In genomic region chr4:184437988-184438774, GRCh38 we compare ENCODE assay signal across 11 cellular contexts. TPM values are rescaled to one million over a fixed set of nuclear protein-coding genes. Genes with fewer than 3 reads are reported as not detected.
DNase-seq lines count a peak whose midpoint lies in the region; ATAC-seq and TF ChIP-seq lines count a peak whose summit lies in the region.
"Had no signal": no experiment of that assay in that cellular context is flagged by ENCODE, and none has a peak within 500 bp of the region (broad histone marks: within the 10 kb centered on the region; RNA-seq: fewer than 3 reads in every experiment).

No MANE protein-coding gene starts in this region.

- no peaks in the 10 kb centered on the region for H3K9me3 ChIP-seq in prostate gland
- no peaks in the 10 kb centered on the region for H3K9me3 ChIP-seq in osteoblast (ENCODE audit: low read depth, low read length)

- no peak for TF ChIP-seq POLR2A in prostate gland (IDR thresholded peaks at IDR 0.05)

- no peaks in the 10 kb centered on the region for H3K36me3 ChIP-seq in prostate gland
- H3K36me3 ChIP-seq in osteoblast (ENCODE audit: insufficient read depth, low read length) = peaks cover 4% of the 10 kb centered on the region
- H3K36me3 ChIP-seq: neural progenitor cell had no signal

- H3K27me3 Mint-ChIP-seq in stimulated activated naive CD8-positive, alpha-beta T cell treated with anti-CD3 and anti-CD28 coated beads, Interleukin-15, Interleukin-2, amounts not matched to agents 100 ng/mL and 50 ng/mL, for 24 hours = no peaks in the 10 kb centered on the region
- no peaks in the 10 kb centered on the region for H3K27me3 Mint-ChIP-seq in dendritic cell treated with granulocyte-macrophage colony-stimulating factor and Interleukin-4, amounts not matched to agents 40 ng/mL and 50 ng/mL, for 4 days

- no peak overlapping the region for H3K4me2 ChIP-seq in osteoblast (ENCODE audit: insufficient read depth, low read length)
- H3K4me2 ChIP-seq: neural progenitor cell had no signal

- H3K27ac Mint-ChIP-seq in stimulated activated naive CD8-positive, alpha-beta T cell treated with anti-CD3 and anti-CD28 coated beads, Interleukin-15, Interleukin-2, amounts not matched to agents 100 ng/mL and 50 ng/mL, for 24 hours = peak overlapping the region; percentile 77
- peak overlapping the region; percentile 73 for H3K27ac Mint-ChIP-seq in dendritic cell treated with granulocyte-macrophage colony-stimulating factor and Interleukin-4, amounts not matched to agents 40 ng/mL and 50 ng/mL, for 4 days
- H3K27ac Mint-ChIP-seq: neural progenitor cell had no signal

- H3K4me3 Mint-ChIP-seq in stimulated activated naive CD8-positive, alpha-beta T cell treated with anti-CD3 and anti-CD28 coated beads, Interleukin-15, Interleukin-2, amounts not matched to agents 100 ng/mL and 50 ng/mL, for 24 hours = no peak overlapping the region
- H3K4me3 Mint-ChIP-seq in dendritic cell treated with granulocyte-macrophage colony-stimulating factor and Interleukin-4, amounts not matched to agents 40 ng/mL and 50 ng/mL, for 4 days = peak overlapping the region; percentile 25
- H3K4me3 Mint-ChIP-seq: neural progenitor cell had no signal

- peaks cover 21% of the 10 kb centered on the region for H4K20me1 ChIP-seq in osteoblast (ENCODE audit: insufficient read depth, low read length)

- DNase-seq in stimulated activated naive CD8-positive, alpha-beta T cell treated with anti-CD3 and anti-CD28 coated beads, Interleukin-15, Interleukin-2, amounts not matched to agents 100 U/mL and 50 U/mL, for 24 hours = no peak
- peak; percentile 20 for DNase-seq in NCI-H2196 treated with DMSO at 0.1 percent for 48 hours (lab: John Stamatoyannopoulos, UW; ENCODE audit: unreplicated experiment)
- no peak for DNase-seq in prostate gland (ENCODE audit: low spot score)
- no peak for DNase-seq in foreskin fibroblast
- DNase-seq in SW480 (ENCODE audit: low spot score) = no peak
- DNase-seq in osteoblast (ENCODE audit: insufficient read length, low spot score, missing footprints) = no peak
- DNase-seq: C1 segment of cervical spinal cord, NCI-H524 had no signal

- TF ChIP-seq CTCF in prostate gland (IDR thresholded peaks at IDR 0.05) = no peak
- no peak for TF ChIP-seq CTCF in foreskin fibroblast (IDR thresholded peaks at IDR 0.05; ENCODE audit: low read depth, low read length)
- TF ChIP-seq CTCF in osteoblast (IDR thresholded peaks at IDR 0.05; ENCODE audit: extremely low read depth, low read depth, low read length) = no peak

- no peak for ATAC-seq in stimulated activated naive CD8-positive, alpha-beta T cell treated with anti-CD3 and anti-CD28 coated beads, Interleukin-15, Interleukin-2, amounts not matched to agents 100 U/mL and 50 U/mL, for 24 hours

- H3K27me3 ChIP-seq in prostate gland (replicated peaks; ENCODE audit: insufficient read depth) = no peaks in the 10 kb centered on the region
- no peaks in the 10 kb centered on the region for H3K27me3 ChIP-seq in osteoblast (ENCODE audit: insufficient read depth, low read length)
- H3K27me3 ChIP-seq: neural progenitor cell had no signal

- H3K79me2 ChIP-seq in osteoblast (ENCODE audit: insufficient read depth, low read length) = peaks cover 77% of the 10 kb centered on the region

- no peaks in the 10 kb centered on the region for H3K9me3 Mint-ChIP-seq in stimulated activated naive CD8-positive, alpha-beta T cell treated with anti-CD3 and anti-CD28 coated beads, Interleukin-15, Interleukin-2, amounts not matched to agents 100 ng/mL and 50 ng/mL, for 24 hours
- H3K9me3 Mint-ChIP-seq in dendritic cell treated with granulocyte-macrophage colony-stimulating factor and Interleukin-4, amounts not matched to agents 40 ng/mL and 50 ng/mL, for 4 days = no peaks in the 10 kb centered on the region
- H3K9me3 Mint-ChIP-seq: neural progenitor cell had no signal

- 71% methylated on average over 12 of the region's 12 CpGs for WGBS in prostate gland

- H3K36me3 Mint-ChIP-seq in stimulated activated naive CD8-positive, alpha-beta T cell treated with anti-CD3 and anti-CD28 coated beads, Interleukin-15, Interleukin-2, amounts not matched to agents 100 ng/mL and 50 ng/mL, for 24 hours (ENCODE audit: low read depth) = peaks cover 15% of the 10 kb centered on the region
- peaks cover 50% of the 10 kb centered on the region for H3K36me3 Mint-ChIP-seq in dendritic cell treated with granulocyte-macrophage colony-stimulating factor and Interleukin-4, amounts not matched to agents 40 ng/mL and 50 ng/mL, for 4 days (ENCODE audit: low read depth)

- no peak overlapping the region for H2AFZ ChIP-seq in osteoblast (ENCODE audit: low read length)
- H2AFZ ChIP-seq: neural progenitor cell had no signal

- H3K4me1 ChIP-seq in prostate gland (replicated peaks) (peaks cover 9% of the 10 kb centered on the region), osteoblast (ENCODE audit: insufficient read depth, low read length) (peaks cover 28% of the 10 kb centered on the region)

- peaks cover 73% of the 10 kb centered on the region for H3K4me1 Mint-ChIP-seq in stimulated activated naive CD8-positive, alpha-beta T cell treated with anti-CD3 and anti-CD28 coated beads, Interleukin-15, Interleukin-2, amounts not matched to agents 100 ng/mL and 50 ng/mL, for 24 hours (ENCODE audit: low read depth)
- H3K4me1 Mint-ChIP-seq in dendritic cell treated with granulocyte-macrophage colony-stimulating factor and Interleukin-4, amounts not matched to agents 40 ng/mL and 50 ng/mL, for 4 days (ENCODE audit: low read depth) = peaks cover 68% of the 10 kb centered on the region

- H3K27ac ChIP-seq in prostate gland (no peak overlapping the region), osteoblast (ENCODE audit: low read depth, low read length) (no peak overlapping the region)
- H3K27ac ChIP-seq: neural progenitor cell had no signal

- H3K4me3 ChIP-seq in prostate gland (no peak overlapping the region), foreskin fibroblast (ENCODE audit: low read depth in 1 of 2, low read length in 2 of 2) (no peak overlapping the region), osteoblast (ENCODE audit: insufficient read depth, low read length) (no peak overlapping the region)
- H3K4me3 ChIP-seq: neural progenitor cell had no signal

- intact Hi-C loops in dendritic cell treated with granulocyte-macrophage colony-stimulating factor and Interleukin-4, amounts not matched to agents 40 ng/mL and 50 ng/mL, for 4 days (cut with micrococcal nuclease) = loop anchor here (5.0 kb wide), 1 partner anchor 34 kb away; the partner anchor contains the start of gene IRF2
- intact Hi-C loops in prostate gland (cut with DNase I) = no loop called here

RNA-seq across cellular contexts. Expression of gene IRF2, which starts 36.2 kb away (rescaled TPM):
- total RNA-seq in prostate gland (10 to 100 TPM; 40.7 to 49.9 TPM), osteoblast (43.0 and 43.8 TPM in 2 replicates)
